Comparison of ENCODE assay signal across 14 cellular contexts in genomic region chr3:27422617-27423016, GRCh38.
"Had no signal": no experiment of that assay in that cellular context is flagged by ENCODE, and none has a peak within 500 bp of the region (broad histone marks: within the 10 kb centered on the region; RNA-seq: fewer than 3 reads in every experiment).

No MANE protein-coding gene starts in this region.

- H3K9me3 Mint-ChIP-seq: naive B cell; nephron progenitor cell; stimulated activated memory B cell treated with anti-CD40 and anti-IgM and Interleukin-4, amounts not matched to agents 10 μg/mL and 1 μg/mL and 100 μg/mL, for 72 hours had no signal

- H3K27ac Mint-ChIP-seq: naive B cell; nephron progenitor cell; stimulated activated memory B cell treated with anti-CD40 and anti-IgM and Interleukin-4, amounts not matched to agents 10 μg/mL and 1 μg/mL and 100 μg/mL, for 72 hours had no signal

- H3K27ac ChIP-seq: stomach had no signal

- H3K27me3 ChIP-seq: stomach had no signal

- H3K27me3 Mint-ChIP-seq: naive B cell; stimulated activated memory B cell treated with anti-CD40 and anti-IgM and Interleukin-4, amounts not matched to agents 10 μg/mL and 1 μg/mL and 100 μg/mL, for 72 hours had no signal

- H3K9me3 ChIP-seq: stomach had no signal

- DNase-seq: effector memory CD4-positive, alpha-beta T cell; islet precursor cell; mesendoderm; naive B cell; nephron progenitor cell; posterior cingulate gyrus; right cardiac atrium; stimulated activated CD4-positive, alpha-beta T cell treated with anti-CD3 and anti-CD28 coated beads, Interleukin-4, amount 100 ng/mL, for 1 hour; stomach; trophoblast cell had no signal

- H3K4me1 ChIP-seq: stomach had no signal

- ATAC-seq: esophagus mucosa; left lobe of liver; right cardiac atrium; stimulated activated memory B cell treated with anti-CD40 and anti-IgM and Interleukin-4, amounts not matched to agents 10 μg/mL and 1 μg/mL and 100 μg/mL, for 72 hours had no signal

- H3K4me1 Mint-ChIP-seq: stimulated activated memory B cell treated with anti-CD40 and anti-IgM and Interleukin-4, amounts not matched to agents 10 μg/mL and 1 μg/mL and 100 μg/mL, for 72 hours had no signal

- H3K4me3 Mint-ChIP-seq: naive B cell; nephron progenitor cell; stimulated activated memory B cell treated with anti-CD40 and anti-IgM and Interleukin-4, amounts not matched to agents 10 μg/mL and 1 μg/mL and 100 μg/mL, for 72 hours had no signal

- H3K4me3 ChIP-seq: lung, stomach had no signal
